23 cellular contexts compared by ENCODE assay signal in the genomic region with DNA sequence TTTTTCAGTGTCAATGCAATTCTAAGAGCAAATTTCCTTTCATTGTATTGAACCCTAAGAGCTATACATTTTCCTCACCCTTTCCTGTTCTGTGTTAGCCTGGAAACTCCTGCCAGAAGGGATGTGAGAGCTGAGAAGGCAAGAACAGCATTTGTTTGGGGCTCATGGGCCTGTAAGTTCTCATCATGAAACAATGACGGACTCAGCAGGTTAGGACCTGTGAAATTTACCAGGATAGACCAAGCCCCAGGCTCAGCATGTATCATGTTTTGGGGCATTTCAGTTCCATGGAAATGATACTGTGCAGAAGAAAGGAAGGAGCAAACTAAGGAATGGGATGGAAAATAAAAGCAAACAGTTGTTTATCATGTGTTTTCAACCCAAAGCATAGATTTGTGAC. TPM values are rescaled to one million over a fixed set of nuclear protein-coding genes. Genes with fewer than 3 reads are reported as not detected.
"Had no signal": no experiment of that assay in that cellular context is flagged by ENCODE, and none has a peak within 500 bp of the region (broad histone marks: within the 10 kb centered on the region; RNA-seq: fewer than 3 reads in every experiment).

No MANE protein-coding gene starts in this region.

- H3K4me1 ChIP-seq: esophagus muscularis mucosa, gastrocnemius medialis, heart right ventricle, lower lobe of right lung had no signal

- H3K9me3 ChIP-seq: esophagus muscularis mucosa, gastrocnemius medialis, heart right ventricle, left lung, lower lobe of right lung, mucosa of descending colon had no signal

- DNase-seq: dermis blood vessel endothelial cell; dorsolateral prefrontal cortex; effector CD4-positive, alpha-beta T cell; effector memory CD4-positive, alpha-beta T cell; foreskin melanocyte; gastrocnemius medialis; glutamatergic neuron; head of caudate nucleus; heart right ventricle; hippocampal formation; left cardiac atrium; left lung; left ventricle myocardium superior; lower lobe of right lung; mesenchymal stem cell; mucosa of descending colon; naive B cell had no signal

- H3K4me3 ChIP-seq: coronary artery, dorsolateral prefrontal cortex, esophagus muscularis mucosa, gastrocnemius medialis, heart right ventricle, left lung, lower lobe of right lung, mucosa of descending colon had no signal

- FAIRE-seq: colon, islet of Langerhans, keratinocyte had no signal

- H3K27ac ChIP-seq: coronary artery, esophagus muscularis mucosa, gastrocnemius medialis, heart right ventricle, left lung, lower lobe of right lung had no signal

- H3K36me3 ChIP-seq: esophagus muscularis mucosa, gastrocnemius medialis, heart right ventricle, left lung, lower lobe of right lung had no signal

- H3K27me3 ChIP-seq: dorsolateral prefrontal cortex, esophagus muscularis mucosa, gastrocnemius medialis, left lung had no signal

RNA-seq across cellular contexts. Expression of gene NTM, which starts 41.6 kb away (rescaled TPM):
- total RNA-seq: lung microvascular endothelial cell had no signal
